In genomic region chr2:37872192-37872545, GRCh38 we compare ENCODE assay signal across 14 cellular contexts. TPM values are rescaled to one million over a fixed set of nuclear protein-coding genes. Genes with fewer than 3 reads are reported as not detected.
DNase-seq lines count a peak whose midpoint lies in the region; ATAC-seq and TF ChIP-seq lines count a peak whose summit lies in the region.
"Had no signal": no experiment of that assay in that cellular context is flagged by ENCODE, and none has a peak within 500 bp of the region (broad histone marks: within the 10 kb centered on the region; RNA-seq: fewer than 3 reads in every experiment).

No MANE protein-coding gene starts in this region.

- TF ChIP-seq CTCF in lung (IDR thresholded peaks at IDR 0.05; ENCODE audit: control extremely low read depth, extremely low read depth) (no peak), vagina (IDR thresholded peaks at IDR 0.05) (no peak)

- peaks cover 3 to 18% of the 10 kb centered on the region in 2 donors for H3K4me1 ChIP-seq in lung (ENCODE audit: control insufficient read depth in 2 of 2, insufficient read depth in 2 of 2, low read length in 2 of 2)
- peaks cover 23% of the 10 kb centered on the region for H3K4me1 ChIP-seq in vagina

- DNase-seq in stimulated activated naive CD8-positive, alpha-beta T cell treated with anti-CD3 and anti-CD28 coated beads, Interleukin-15, Interleukin-2, amounts not matched to agents 100 U/mL and 50 U/mL, for 24 hours, result no peak
- DNase-seq in lung (ENCODE audit: low spot score) (no peak), vagina (ENCODE audit: extremely low spot score in 2 of 2) (no peak), NCI-H2029 (lab: John Stamatoyannopoulos, UW) (no peak), COLO829 (ENCODE audit: low spot score) (no peak)
- DNase-seq: activated effector memory CD4-positive, alpha-beta T cell treated with anti-CD3 and anti-CD28 coated beads, Interleukin-2, amount 50 U/mL, for 16 hours; central memory CD4-positive, alpha-beta T cell; naive thymus-derived CD4-positive, alpha-beta T cell; NCI-H2171 treated with DMSO at 0.1 percent for 48 hours had no signal

- H3K36me3 Mint-ChIP-seq in stimulated activated naive CD8-positive, alpha-beta T cell treated with anti-CD3 and anti-CD28 coated beads, Interleukin-15, Interleukin-2, amounts not matched to agents 100 ng/mL and 50 ng/mL, for 24 hours (ENCODE audit: low read depth), result no peaks in the 10 kb centered on the region
- H3K36me3 Mint-ChIP-seq in activated T-helper 17 cell treated with anti-CD3 and anti-CD28 coated beads, Interleukin-2, amount 50 U/mL, for 72 hours (ENCODE audit: low read depth), result no peaks in the 10 kb centered on the region
- H3K36me3 Mint-ChIP-seq: naive thymus-derived CD4-positive, alpha-beta T cell; WTC11 had no signal

- intact Hi-C loops in vagina (cut with DNase I), result no loop called here

- TF ChIP-seq POLR2A in vagina (IDR thresholded peaks at IDR 0.05), result no peak

- H3K27me3 Mint-ChIP-seq in stimulated activated naive CD8-positive, alpha-beta T cell treated with anti-CD3 and anti-CD28 coated beads, Interleukin-15, Interleukin-2, amounts not matched to agents 100 ng/mL and 50 ng/mL, for 24 hours, result no peaks in the 10 kb centered on the region
- peaks cover 8% of the 10 kb centered on the region for H3K27me3 Mint-ChIP-seq in activated T-helper 17 cell treated with anti-CD3 and anti-CD28 coated beads, Interleukin-2, amount 50 U/mL, for 72 hours

- no peaks in the 10 kb centered on the region for H3K27me3 ChIP-seq in lung (ENCODE audit: control insufficient read depth, insufficient read depth)
- no peaks in the 10 kb centered on the region for H3K27me3 ChIP-seq in vagina

- H3K36me3 ChIP-seq in lung (ENCODE audit: control insufficient read depth in 2 of 2, insufficient read depth in 2 of 2, low read length in 2 of 2) (no peaks in the 10 kb centered on the region), vagina (no peaks in the 10 kb centered on the region)

- peak overlapping the region; percentile 79 for H3K4me3 Mint-ChIP-seq in stimulated activated naive CD8-positive, alpha-beta T cell treated with anti-CD3 and anti-CD28 coated beads, Interleukin-15, Interleukin-2, amounts not matched to agents 100 ng/mL and 50 ng/mL, for 24 hours
- H3K4me3 Mint-ChIP-seq in activated T-helper 17 cell treated with anti-CD3 and anti-CD28 coated beads, Interleukin-2, amount 50 U/mL, for 72 hours, result peak overlapping the region; percentile 70
- H3K4me3 Mint-ChIP-seq: WTC11 had no signal

- WGBS in lung, 2 donors, result 85 to 86% methylated on average over 3 of the region's 3 CpGs

- peak overlapping the region; percentile 2 to 5 for H3K27ac ChIP-seq in lung (ENCODE audit: low read depth in 1 of 2, low read length in 1 of 2)
- peak overlapping the region; percentile 9 for H3K27ac ChIP-seq in vagina
- H3K27ac ChIP-seq: SK-N-MC had no signal

- H3K4me1 Mint-ChIP-seq in stimulated activated naive CD8-positive, alpha-beta T cell treated with anti-CD3 and anti-CD28 coated beads, Interleukin-15, Interleukin-2, amounts not matched to agents 100 ng/mL and 50 ng/mL, for 24 hours (ENCODE audit: low read depth), result peaks cover 45% of the 10 kb centered on the region
- H3K4me1 Mint-ChIP-seq in activated T-helper 17 cell treated with anti-CD3 and anti-CD28 coated beads, Interleukin-2, amount 50 U/mL, for 72 hours, result peaks cover 24% of the 10 kb centered on the region

- no peak overlapping the region for H3K4me3 ChIP-seq in lung
- no peak overlapping the region for H3K4me3 ChIP-seq in vagina
- H3K4me3 ChIP-seq: SK-N-MC had no signal

- peak overlapping the region; percentile 100 for H3K27ac Mint-ChIP-seq in stimulated activated naive CD8-positive, alpha-beta T cell treated with anti-CD3 and anti-CD28 coated beads, Interleukin-15, Interleukin-2, amounts not matched to agents 100 ng/mL and 50 ng/mL, for 24 hours
- H3K27ac Mint-ChIP-seq in activated T-helper 17 cell treated with anti-CD3 and anti-CD28 coated beads, Interleukin-2, amount 50 U/mL, for 72 hours, result peak overlapping the region; percentile 89
- H3K27ac Mint-ChIP-seq: WTC11 had no signal

- no peaks in the 10 kb centered on the region for H3K9me3 Mint-ChIP-seq in stimulated activated naive CD8-positive, alpha-beta T cell treated with anti-CD3 and anti-CD28 coated beads, Interleukin-15, Interleukin-2, amounts not matched to agents 100 ng/mL and 50 ng/mL, for 24 hours
- H3K9me3 Mint-ChIP-seq in activated T-helper 17 cell treated with anti-CD3 and anti-CD28 coated beads, Interleukin-2, amount 50 U/mL, for 72 hours, result no peaks in the 10 kb centered on the region
- H3K9me3 Mint-ChIP-seq: naive thymus-derived CD4-positive, alpha-beta T cell; WTC11 had no signal

- H3K9me3 ChIP-seq in lung (ENCODE audit: control insufficient read depth in 2 of 2, insufficient read depth in 1 of 2, low read length in 1 of 2) (no peaks in the 10 kb centered on the region), vagina (no peaks in the 10 kb centered on the region)

- ATAC-seq in stimulated activated naive CD8-positive, alpha-beta T cell treated with anti-CD3 and anti-CD28 coated beads, Interleukin-15, Interleukin-2, amounts not matched to agents 100 U/mL and 50 U/mL, for 24 hours, result no peak
- no peak for ATAC-seq in activated T-helper 17 cell treated with anti-CD3 and anti-CD28 coated beads, Interleukin-2, amount 50 U/mL, for 72 hours (replicated peaks)
- ATAC-seq in lung (ENCODE audit: insufficient read depth, low FRiP score) (no peak), GM21447 (IDR thresholded peaks at IDR 0.05; ENCODE audit: unreplicated experiment) (no peak)
- ATAC-seq: WTC11 had no signal

RNA-seq across cellular contexts. Expression of gene RMDN2, which starts 52.9 kb away (rescaled TPM):
- total RNA-seq in activated T-helper 17 cell treated with anti-CD3 and anti-CD28 coated beads, Interleukin-2, amount 50 U/mL, for 72 hours, result 1 to 10 TPM; 1.4 to 2.0 TPM
- 10 to 100 TPM; 15.9 to 37.9 TPM for total RNA-seq in lung
- 10 to 100 TPM in 1 of 2 donors, 1 to 10 TPM in 1; 7.7 to 20.8 TPM for polyA plus RNA-seq in lung
- 5.9 TPM for total RNA-seq in vagina
